ENCODE assay signal across 16 cellular contexts in the genomic region with DNA sequence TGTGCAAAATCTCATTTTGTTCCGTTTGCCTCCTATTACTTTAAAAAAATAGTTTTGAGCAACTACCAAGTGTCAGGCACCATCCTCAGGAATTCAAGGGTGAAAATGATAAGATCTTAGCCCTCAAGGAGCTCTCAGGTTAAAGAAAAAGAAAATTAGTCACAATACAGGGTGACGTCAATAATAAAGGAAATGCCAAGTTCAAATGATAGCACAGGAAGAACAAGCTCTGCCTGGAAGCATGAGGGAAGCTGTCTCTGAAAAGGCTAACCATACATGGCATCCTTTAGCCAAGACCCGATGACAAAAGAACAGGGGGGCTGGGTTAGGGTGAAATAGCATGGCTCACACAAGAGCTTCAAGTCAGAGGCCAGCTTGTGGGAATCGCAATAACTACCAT. TPM values are rescaled to one million over a fixed set of nuclear protein-coding genes. Genes with fewer than 3 reads are reported as not detected.
DNase-seq lines count a peak whose midpoint lies in the region; ATAC-seq and TF ChIP-seq lines count a peak whose summit lies in the region.
"Had no signal": no experiment of that assay in that cellular context is flagged by ENCODE, and none has a peak within 500 bp of the region (broad histone marks: within the 10 kb centered on the region; RNA-seq: fewer than 3 reads in every experiment).

No MANE protein-coding gene starts in this region.

- no TSS peak for BruUV-seq in MCF 10A (replicated peaks; lab: Mats Ljungman, UMichigan)

- no peaks in the 10 kb centered on the region for H3K9me3 Mint-ChIP-seq in MCF 10A (ENCODE audit: unreplicated experiment)
- no peaks in the 10 kb centered on the region for H3K9me3 Mint-ChIP-seq in CD4-positive, alpha-beta memory T cell
- H3K9me3 Mint-ChIP-seq: neural crest cell had no signal

- H3K36me3 Mint-ChIP-seq in MCF 10A (ENCODE audit: insufficient read depth, unreplicated experiment) = peaks cover 5% of the 10 kb centered on the region
- no peaks in the 10 kb centered on the region for H3K36me3 Mint-ChIP-seq in CD4-positive, alpha-beta memory T cell

- peak overlapping the region; percentile 61 for H3K27ac ChIP-seq in lower lobe of right lung
- peak overlapping the region; percentile 68 for H3K27ac ChIP-seq in vagina
- H3K27ac ChIP-seq in CD4-positive, alpha-beta memory T cell (ENCODE audit: low read depth, low read length) = no peak overlapping the region
- H3K27ac ChIP-seq: colonic mucosa had no signal

- H3K4me1 ChIP-seq in lower lobe of right lung (peaks cover 19% of the 10 kb centered on the region), vagina (peaks cover 26% of the 10 kb centered on the region)
- H3K4me1 ChIP-seq in CD4-positive, alpha-beta memory T cell (ENCODE audit: insufficient read depth, low read length) = no peaks in the 10 kb centered on the region
- H3K4me1 ChIP-seq: colonic mucosa had no signal

- H3K36me3 ChIP-seq in lower lobe of right lung (no peaks in the 10 kb centered on the region), vagina (no peaks in the 10 kb centered on the region)
- H3K36me3 ChIP-seq in CD4-positive, alpha-beta memory T cell (ENCODE audit: insufficient read depth, low read length) = no peaks in the 10 kb centered on the region
- H3K36me3 ChIP-seq: colonic mucosa, MG63 had no signal

- intact Hi-C loops in left cardiac atrium (cut with DNase I) = loop anchor here in 1 of 2 donors (10.0 kb wide), 1 partner anchor 70 kb away; no protein-coding TSS in a partner anchor
- intact Hi-C loops in cardiac septum (cut with DNase I) = no loop called here
- intact Hi-C loops in MCF 10A (cut with micrococcal nuclease) = no loop called here
- intact Hi-C loops in lower lobe of right lung (cut with DNase I) = no loop called here
- intact Hi-C loops in vagina (cut with DNase I) = no loop called here
- intact Hi-C loops in CD4-positive, alpha-beta memory T cell (cut with micrococcal nuclease) = no loop called here

- peaks cover 26% of the 10 kb centered on the region for H3K4me1 Mint-ChIP-seq in MCF 10A (ENCODE audit: insufficient read depth, unreplicated experiment)
- peaks cover 4 to 11% (median 8%) of the 10 kb centered on the region in 4 donors for H3K4me1 Mint-ChIP-seq in CD4-positive, alpha-beta memory T cell
- H3K4me1 Mint-ChIP-seq: neural crest cell had no signal

- H3K27me3 Mint-ChIP-seq in MCF 10A (ENCODE audit: insufficient read depth, unreplicated experiment) = no peaks in the 10 kb centered on the region
- no peaks in the 10 kb centered on the region for H3K27me3 Mint-ChIP-seq in CD4-positive, alpha-beta memory T cell

- no peak overlapping the region for H3K4me3 ChIP-seq in lower lobe of right lung
- H3K4me3 ChIP-seq in vagina = no peak overlapping the region
- no peak overlapping the region for H3K4me3 ChIP-seq in CD4-positive, alpha-beta memory T cell (ENCODE audit: low read length in 2 of 2)
- H3K4me3 ChIP-seq: colonic mucosa, MG63 had no signal

- DNase-seq in left cardiac atrium = no peak
- no peak for DNase-seq in cardiac septum (ENCODE audit: low spot score)
- DNase-seq in MCF 10A (ENCODE audit: unreplicated experiment) = peak; percentile 49
- DNase-seq in lower lobe of right lung = no peak
- no peak for DNase-seq in vagina (ENCODE audit: extremely low spot score in 2 of 2)
- DNase-seq in amygdala (lab: John Stamatoyannopoulos, UW) = no peak
- DNase-seq in CD4-positive, alpha-beta memory T cell = no peak
- DNase-seq in CD1c-positive myeloid dendritic cell (ENCODE audit: extremely low spot score) = no peak
- DNase-seq: activated CD4-positive, alpha-beta T cell treated with anti-CD3 and anti-CD28 coated beads for 48 hours; activated gamma-delta T cell; colonic mucosa; glutamatergic neuron; GOT3; MG63; NCI-H2171 had no signal

- TF ChIP-seq POLR2A in vagina (IDR thresholded peaks at IDR 0.05) = no peak

- no peaks in the 10 kb centered on the region for H3K27me3 ChIP-seq in lower lobe of right lung (ENCODE audit: low read depth)
- H3K27me3 ChIP-seq in vagina = no peaks in the 10 kb centered on the region
- no peaks in the 10 kb centered on the region for H3K27me3 ChIP-seq in CD4-positive, alpha-beta memory T cell (ENCODE audit: insufficient read depth, low read length)
- H3K27me3 ChIP-seq: colonic mucosa, MG63 had no signal

- ATAC-seq in left cardiac atrium = peak; percentile 34 to 38
- ATAC-seq in lower lobe of right lung = peak; percentile 43 to 74

- CTCF ChIA-PET in MCF 10A (lab: Yijun Ruan, JAX) = interaction anchor here (0.6 to 3.3 kb wide), 6 partner anchors 12 to 133 kb away, joined by 3 to 29 read pairs (median 4); no protein-coding TSS in a partner anchor
- CTCF ChIA-PET in CD4-positive, alpha-beta memory T cell (lab: Charles Lee; ENCODE audit: partially characterized antibody) = interaction anchor here (0.9 to 3.3 kb wide), 6 partner anchors 10 to 104 kb away, joined by 3 to 12 read pairs (median 6); no protein-coding TSS in a partner anchor

- H3K9me3 ChIP-seq in lower lobe of right lung (no peaks in the 10 kb centered on the region), vagina (no peaks in the 10 kb centered on the region)
- no peaks in the 10 kb centered on the region for H3K9me3 ChIP-seq in CD4-positive, alpha-beta memory T cell (ENCODE audit: control insufficient read depth in 1 of 2, low read length in 2 of 2)
- H3K9me3 ChIP-seq: colonic mucosa, MG63 had no signal

- no peak overlapping the region for H3K4me3 Mint-ChIP-seq in MCF 10A (ENCODE audit: unreplicated experiment)
- H3K4me3 Mint-ChIP-seq in CD4-positive, alpha-beta memory T cell = no peak overlapping the region
- H3K4me3 Mint-ChIP-seq: neural crest cell had no signal

- POLR2A ChIA-PET in MCF 10A (lab: Yijun Ruan, JAX) = interaction anchor here (0.6 to 6.1 kb wide), 7 partner anchors 11 to 127 kb away, joined by 3 to 100 read pairs (median 4); a partner anchor contains a TSS
- POLR2A ChIA-PET in CD4-positive, alpha-beta memory T cell (lab: Charles Lee; ENCODE audit: partially characterized antibody) = interaction anchor here (1.0 to 1.4 kb wide), 4 partner anchors 14 to 76 kb away, joined by 4 to 5 read pairs (median 4); a partner anchor contains a TSS

- TF ChIP-seq CTCF in MCF 10A (IDR thresholded peaks at IDR 0.05; ENCODE audit: unreplicated experiment) (no peak), lower lobe of right lung (IDR thresholded peaks at IDR 0.05) (no peak), vagina (IDR thresholded peaks at IDR 0.05) (no peak)

- H3K27ac Mint-ChIP-seq in MCF 10A (ENCODE audit: low read depth, unreplicated experiment) = no peak overlapping the region
- H3K27ac Mint-ChIP-seq in CD4-positive, alpha-beta memory T cell = peak overlapping the region in 2 of 7 donors; percentile 48 to 62

RNA-seq across cellular contexts. Expression of a gene that starts 11.1 kb away (rescaled TPM):
- total RNA-seq in left cardiac atrium = 10 to 100 TPM; 11.6 to 47.8 TPM
- total RNA-seq in cardiac septum = 24.2 TPM
- 7.0 and 13.7 TPM in 2 replicates for total RNA-seq in MCF 10A (2022)
- total RNA-seq in lower lobe of right lung = 85.3 TPM
- total RNA-seq in vagina = 165 TPM
- total RNA-seq in CD4-positive, alpha-beta memory T cell = 1 to 10 TPM; 2.9 to 3.7 TPM
- polyA plus RNA-seq in CD4-positive, alpha-beta memory T cell = 1 to 10 TPM in 1 of 2 donors, under 1 TPM in 1; 0.64 to 4.2 TPM
- total RNA-seq: neural crest cell had no signal

RNA-seq across cellular contexts. Expression of a gene that starts 23.0 kb away (rescaled TPM):
- total RNA-seq in left cardiac atrium (1 to 10 TPM; 1.0 to 1.1 TPM), cardiac septum (3.8 TPM), MCF 10A (2022) (11.9 and 17.7 TPM in 2 replicates), lower lobe of right lung (12.8 TPM), vagina (9.1 TPM)
- 10 to 100 TPM; 29.9 to 32.0 TPM for total RNA-seq in CD4-positive, alpha-beta memory T cell
- polyA plus RNA-seq in CD4-positive, alpha-beta memory T cell = 10 to 100 TPM; 12.3 to 12.6 TPM

RNA-seq across cellular contexts. Expression of a gene that starts 29.3 kb away (rescaled TPM):
- 1 to 10 TPM; 1.6 to 3.7 TPM for total RNA-seq in left cardiac atrium
- 0.48 TPM for total RNA-seq in cardiac septum
- not detected in 2 replicates for total RNA-seq in MCF 10A (2022)
- total RNA-seq in lower lobe of right lung = 9.9 TPM
- total RNA-seq in vagina = 6.9 TPM
- total RNA-seq in CD4-positive, alpha-beta memory T cell = 100 to 1,000 TPM; 581 to 618 TPM
- polyA plus RNA-seq in CD4-positive, alpha-beta memory T cell = 100 to 1,000 TPM; 627 to 999 TPM
- total RNA-seq: neural crest cell had no signal

RNA-seq across cellular contexts. Expression of a gene that starts 50.4 kb away (rescaled TPM):
- total RNA-seq in left cardiac atrium = 1 to 10 TPM; 2.5 to 5.3 TPM
- 5.4 TPM for total RNA-seq in cardiac septum
- total RNA-seq in MCF 10A (2022) = 0.10 TPM in 1 of 2 replicates, not detected in the other
- 163 TPM for total RNA-seq in lower lobe of right lung
- total RNA-seq in vagina = 17.2 TPM
- 100 to 1,000 TPM; 115 to 116 TPM for total RNA-seq in CD4-positive, alpha-beta memory T cell
- polyA plus RNA-seq in CD4-positive, alpha-beta memory T cell = 100 to 1,000 TPM; 169 to 194 TPM
- total RNA-seq: neural crest cell had no signal

Comparison
In these comparisons a context has a peak if more than half of its experiments do, and no peak if none do; other contexts are left out.
1. RNA of a gene that starts 29.3 kb away (total RNA-seq): 581 to 618 TPM in CD4-positive, alpha-beta memory T cell; 9.9 TPM in lower lobe of right lung (single experiment), 6.9 TPM in vagina (single experiment), 1.6 to 3.7 TPM in left cardiac atrium, 0.48 TPM in cardiac septum (single experiment) and not detected in MCF 10A; every median in the first group is over 10 times any median in the second.